In genomic region chr2:64615206-64615763, GRCh38 we compare ENCODE assay signal across 18 cellular contexts. TPM values are rescaled to one million over a fixed set of nuclear protein-coding genes. Genes with fewer than 3 reads are reported as not detected.
DNase-seq lines count a peak whose midpoint lies in the region; ATAC-seq and TF ChIP-seq lines count a peak whose summit lies in the region.
"Had no signal": no experiment of that assay in that cellular context is flagged by ENCODE, and none has a peak within 500 bp of the region (broad histone marks: within the 10 kb centered on the region; RNA-seq: fewer than 3 reads in every experiment).

No MANE protein-coding gene starts in this region.

- H3K27me3 Mint-ChIP-seq in natural killer cell treated with Interleukin-12 subunit alpha and Interleukin-12 subunit beta and Interleukin-15 and Interleukin-18, amount 100 ng/mL, for 72 hours: no peaks in the 10 kb centered on the region
- peaks cover 0 to 5% of the 10 kb centered on the region in 2 donors for H3K27me3 Mint-ChIP-seq in natural killer cell (ENCODE audit: low read depth in 2 of 2)
- H3K27me3 Mint-ChIP-seq: B cell had no signal

- H3K36me3 Mint-ChIP-seq in natural killer cell treated with Interleukin-12 subunit alpha and Interleukin-12 subunit beta and Interleukin-15 and Interleukin-18, amount 100 ng/mL, for 72 hours: no peaks in the 10 kb centered on the region
- H3K36me3 Mint-ChIP-seq in natural killer cell: no peaks in the 10 kb centered on the region
- H3K36me3 Mint-ChIP-seq: CD8-positive, alpha-beta T cell had no signal

- no peak overlapping the region for H3K27ac Mint-ChIP-seq in natural killer cell treated with Interleukin-12 subunit alpha and Interleukin-12 subunit beta and Interleukin-15 and Interleukin-18, amount 100 ng/mL, for 72 hours
- H3K27ac Mint-ChIP-seq in natural killer cell: no peak overlapping the region
- H3K27ac Mint-ChIP-seq: B cell; CD8-positive, alpha-beta T cell; H9 had no signal

- no peak overlapping the region for H3K4me3 Mint-ChIP-seq in natural killer cell treated with Interleukin-12 subunit alpha and Interleukin-12 subunit beta and Interleukin-15 and Interleukin-18, amount 100 ng/mL, for 72 hours
- no peak overlapping the region for H3K4me3 Mint-ChIP-seq in natural killer cell
- H3K4me3 Mint-ChIP-seq: B cell; CD8-positive, alpha-beta T cell; H9 had no signal

- H3K4me1 Mint-ChIP-seq in natural killer cell treated with Interleukin-12 subunit alpha and Interleukin-12 subunit beta and Interleukin-15 and Interleukin-18, amount 100 ng/mL, for 72 hours (ENCODE audit: low read depth in 2 of 2): peaks cover 0 to 2% of the 10 kb centered on the region in 2 donors
- peaks cover 0 to 5% of the 10 kb centered on the region in 2 donors for H3K4me1 Mint-ChIP-seq in natural killer cell

- H3K9me3 Mint-ChIP-seq in natural killer cell treated with Interleukin-12 subunit alpha and Interleukin-12 subunit beta and Interleukin-15 and Interleukin-18, amount 100 ng/mL, for 72 hours: no peaks in the 10 kb centered on the region
- H3K9me3 Mint-ChIP-seq in natural killer cell: no peaks in the 10 kb centered on the region
- H3K9me3 Mint-ChIP-seq: CD8-positive, alpha-beta T cell; H9 had no signal

- DNase-seq in natural killer cell treated with Interleukin-12 subunit alpha and Interleukin-12 subunit beta and Interleukin-15 and Interleukin-18, amount 100 ng/mL, for 72 hours (ENCODE audit: low spot score): peak; percentile 20
- no peak for DNase-seq in natural killer cell
- no peak for DNase-seq in left colon
- peak; percentile 23 for DNase-seq in sciatic nerve (ENCODE audit: low spot score)
- no peak for DNase-seq in activated CD8-positive, alpha-beta memory T cell treated with anti-CD3 and anti-CD28 coated beads, Interleukin-2, amount 50 U/mL, for 4 hours
- no peak for DNase-seq in Ammon's horn (ENCODE audit: low spot score)
- DNase-seq: 8988T, Calu3, DND-41, EL, H9, IMR-90, KBM-7 had no signal

- TF ChIP-seq CTCF in natural killer cell (IDR thresholded peaks at IDR 0.05): no peak

- intact Hi-C loops in natural killer cell (cut with micrococcal nuclease) (no loop called here), left colon (cut with DNase I, micrococcal nuclease) (no loop called here), sciatic nerve (cut with DNase I) (no loop called here)

- no peak for ATAC-seq in natural killer cell treated with Interleukin-12 subunit alpha and Interleukin-12 subunit beta and Interleukin-15 and Interleukin-18, amount 100 ng/mL, for 72 hours
- no peak for ATAC-seq in natural killer cell
- ATAC-seq in left colon: peak; percentile 33
- no peak for ATAC-seq in sciatic nerve
- no peak for ATAC-seq in HG03469 (IDR thresholded peaks at IDR 0.05; ENCODE audit: unreplicated experiment)
- ATAC-seq in HG03135 (IDR thresholded peaks at IDR 0.05; ENCODE audit: unreplicated experiment): no peak
- ATAC-seq: CD8-positive, alpha-beta T cell; GM12878 had no signal

RNA-seq across cellular contexts. Expression of gene SERTAD2, which starts 38.4 kb away (rescaled TPM):
- 10 to 100 TPM; 15.6 to 23.9 TPM for total RNA-seq in natural killer cell treated with Interleukin-12 subunit alpha and Interleukin-12 subunit beta and Interleukin-15 and Interleukin-18, amount 100 ng/mL, for 72 hours
- total RNA-seq in natural killer cell (10 to 100 TPM; 45.6 to 71.2 (median 55.8) TPM), left colon (10 to 100 TPM; 16.0 to 20.5 TPM), sciatic nerve (25.5 TPM)

Comparison
In these comparisons a context has a peak if more than half of its experiments do, and no peak if none do; other contexts are left out.
1. DNase-seq: peak in natural killer cell treated with Interleukin-12 subunit alpha and Interleukin-12 subunit beta and Interleukin-15 and Interleukin-18, amount 100 ng/mL, for 72 hours (single experiment) and sciatic nerve (single experiment); none in natural killer cell (single experiment), left colon (0 of 2), activated CD8-positive, alpha-beta memory T cell treated with anti-CD3 and anti-CD28 coated beads, Interleukin-2, amount 50 U/mL, for 4 hours (single experiment) and Ammon's horn (single experiment).